ENCODE assay signal across 12 cellular contexts in the genomic region with DNA sequence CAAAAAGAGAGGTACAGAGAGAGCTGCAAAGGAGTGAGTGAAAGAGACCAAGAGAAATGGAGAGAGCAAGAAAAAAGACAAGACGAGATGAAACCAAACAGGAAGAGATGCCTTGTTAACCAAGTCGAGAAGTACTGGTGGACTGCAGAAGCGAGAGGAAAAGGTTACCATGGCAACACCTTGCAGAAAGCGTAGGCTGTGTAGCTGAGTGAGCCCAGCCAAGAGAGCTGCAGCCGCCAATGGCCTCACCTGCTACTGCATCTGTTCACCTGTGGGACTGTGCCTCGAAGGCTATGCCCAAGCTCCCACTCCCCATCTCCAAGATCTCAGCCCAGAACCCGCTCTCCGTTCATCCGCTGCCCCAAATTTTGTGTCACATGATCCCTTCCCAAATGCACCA.
DNase-seq lines count a peak whose midpoint lies in the region; ATAC-seq and TF ChIP-seq lines count a peak whose summit lies in the region.
"Had no signal": no experiment of that assay in that cellular context is flagged by ENCODE, and none has a peak within 500 bp of the region (broad histone marks: within the 10 kb centered on the region; RNA-seq: fewer than 3 reads in every experiment).

No MANE protein-coding gene starts in this region.

- POLR2A ChIA-PET in activated naive CD8-positive, alpha-beta T cell treated with anti-CD3 and anti-CD28 coated beads, Interleukin-2, amount 10 ng/mL, durations not matched to agents 7 days and 5 days (lab: Charles Lee), result no interaction called here

- H4K20me1 ChIP-seq in smooth muscle cell (ENCODE audit: low read depth), result no peaks in the 10 kb centered on the region

- no peak overlapping the region for H3K4me2 ChIP-seq in smooth muscle cell

- no peaks in the 10 kb centered on the region for H3K27me3 Mint-ChIP-seq in activated naive CD8-positive, alpha-beta T cell treated with anti-CD3 and anti-CD28 coated beads, Interleukin-2, amount 10 ng/mL, durations not matched to agents 7 days and 5 days

- H3K4me1 ChIP-seq in smooth muscle cell (ENCODE audit: low read depth), result no peaks in the 10 kb centered on the region
- no peaks in the 10 kb centered on the region for H3K4me1 ChIP-seq in right atrium auricular region
- H3K4me1 ChIP-seq: thyroid gland had no signal

- H3K4me3 ChIP-seq in smooth muscle cell (no peak overlapping the region), right atrium auricular region (no peak overlapping the region)
- H3K4me3 ChIP-seq: coronary artery, thyroid gland had no signal

- H2AFZ ChIP-seq in smooth muscle cell (ENCODE audit: low read depth), result no peak overlapping the region

- no peaks in the 10 kb centered on the region for H3K36me3 Mint-ChIP-seq in activated naive CD8-positive, alpha-beta T cell treated with anti-CD3 and anti-CD28 coated beads, Interleukin-2, amount 10 ng/mL, durations not matched to agents 7 days and 5 days

- ATAC-seq in HG02943 (IDR thresholded peaks at IDR 0.05; ENCODE audit: low read depth, unreplicated experiment) (peak; percentile 58), GM18868 (IDR thresholded peaks at IDR 0.05; ENCODE audit: unreplicated experiment) (no peak)
- peak; percentile 85 for ATAC-seq in activated naive CD8-positive, alpha-beta T cell treated with anti-CD3 and anti-CD28 coated beads, Interleukin-2, amount 10 ng/mL, durations not matched to agents 7 days and 5 days (ENCODE audit: low read depth)

- no peak overlapping the region for H3K9ac ChIP-seq in smooth muscle cell (ENCODE audit: low read depth)

- H3F3A ChIP-seq in smooth muscle cell (ENCODE audit: low read depth), result no peaks in the 10 kb centered on the region

- H3K9me3 ChIP-seq in smooth muscle cell (replicated peaks; ENCODE audit: low read depth) (no peaks in the 10 kb centered on the region), right atrium auricular region (no peaks in the 10 kb centered on the region)
- H3K9me3 ChIP-seq: thyroid gland had no signal

- no peaks in the 10 kb centered on the region for H3K79me2 ChIP-seq in smooth muscle cell (ENCODE audit: low read depth)

- peak; percentile 15 for DNase-seq in stimulated activated CD4-positive, alpha-beta T cell treated with anti-CD3 and anti-CD28 coated beads, Interleukin-15, amount 100 ng/mL, for 24 hours
- no peak for DNase-seq in stimulated activated CD4-positive, alpha-beta T cell treated with anti-CD3 and anti-CD28 coated beads, Interleukin-4, amount 100 ng/mL, for 1 hour
- no peak for DNase-seq in activated naive CD8-positive, alpha-beta T cell treated with anti-CD3 and anti-CD28 coated beads, Interleukin-2, amount 10 ng/mL, durations not matched to agents 7 days and 5 days
- DNase-seq in smooth muscle cell (lab: John Stamatoyannopoulos, UW; ENCODE audit: unreplicated experiment), result no peak
- no peak for DNase-seq in right atrium auricular region (ENCODE audit: low spot score)
- no peak for DNase-seq in D341Med (ENCODE audit: low spot score)
- DNase-seq: activated T-cell treated with anti-CD3 and anti-CD28 coated beads for 4 hours, NCI-H1694, thyroid gland had no signal

- WGBS in smooth muscle cell (ENCODE audit: low lambda C conversion rate), result 87% methylated on average over 9 of the region's 9 CpGs

- H3K27me3 ChIP-seq in smooth muscle cell (ENCODE audit: low read depth) (no peaks in the 10 kb centered on the region), right atrium auricular region (no peaks in the 10 kb centered on the region)
- H3K27me3 ChIP-seq: thyroid gland had no signal

- H3K4me1 Mint-ChIP-seq in activated naive CD8-positive, alpha-beta T cell treated with anti-CD3 and anti-CD28 coated beads, Interleukin-2, amount 10 ng/mL, durations not matched to agents 7 days and 5 days, result peaks cover 14% of the 10 kb centered on the region

- H3K27ac Mint-ChIP-seq in activated naive CD8-positive, alpha-beta T cell treated with anti-CD3 and anti-CD28 coated beads, Interleukin-2, amount 10 ng/mL, durations not matched to agents 7 days and 5 days, result no peak overlapping the region

- H3K27ac ChIP-seq in smooth muscle cell (ENCODE audit: low read depth), result no peak overlapping the region
- no peak overlapping the region for H3K27ac ChIP-seq in right atrium auricular region
- H3K27ac ChIP-seq: coronary artery, thyroid gland had no signal

- no peaks in the 10 kb centered on the region for H3K36me3 ChIP-seq in smooth muscle cell (ENCODE audit: low read depth)
- no peaks in the 10 kb centered on the region for H3K36me3 ChIP-seq in right atrium auricular region
- H3K36me3 ChIP-seq: thyroid gland had no signal

- no peaks in the 10 kb centered on the region for H3K9me3 Mint-ChIP-seq in activated naive CD8-positive, alpha-beta T cell treated with anti-CD3 and anti-CD28 coated beads, Interleukin-2, amount 10 ng/mL, durations not matched to agents 7 days and 5 days

- no peak for TF ChIP-seq CTCF in smooth muscle cell (IDR thresholded peaks at IDR 0.05; ENCODE audit: borderline replicate concordance, insufficient read depth, poor library complexity, severe bottlenecking)
- no peak for TF ChIP-seq CTCF in right atrium auricular region (IDR thresholded peaks at IDR 0.05)

- H3K4me3 Mint-ChIP-seq in activated naive CD8-positive, alpha-beta T cell treated with anti-CD3 and anti-CD28 coated beads, Interleukin-2, amount 10 ng/mL, durations not matched to agents 7 days and 5 days, result peak overlapping the region; percentile 28
